Comparison of ENCODE assay signal across 23 cellular contexts in genomic region chr4:97670703-97671269, GRCh38.
"Had no signal": no experiment of that assay in that cellular context is flagged by ENCODE, and none has a peak within 500 bp of the region (broad histone marks: within the 10 kb centered on the region; RNA-seq: fewer than 3 reads in every experiment).

No MANE protein-coding gene starts in this region.

- H3K36me3 ChIP-seq: esophagus squamous epithelium, gastroesophageal sphincter, neutrophil, spleen, tibial nerve, upper lobe of right lung, vagina had no signal

- ATAC-seq: gastroesophageal sphincter; left ventricle myocardium superior; psoas muscle; sciatic nerve; stimulated activated naive B cell treated with anti-CD40 and anti-IgM and Interleukin-4, amounts not matched to agents 10 μg/mL and 1 μg/mL and 100 μg/mL, for 72 hours; stimulated activated naive CD8-positive, alpha-beta T cell treated with anti-CD3 and anti-CD28 coated beads, Interleukin-15, amount 100 ng/mL, for 72 hours; upper lobe of right lung had no signal

- DNase-seq: dermis blood vessel endothelial cell; esophagus squamous epithelium; foreskin fibroblast; glutamatergic neuron; immature natural killer cell; left ventricle myocardium superior; mesenchymal stem cell; naive B cell; psoas muscle; spleen; stimulated activated CD4-positive, alpha-beta T cell treated with anti-CD3 and anti-CD28 coated beads, Interleukin-15, amount 100 ng/mL, for 24 hours; stimulated activated CD4-positive, alpha-beta T cell treated with anti-CD3 and anti-CD28 coated beads, Interleukin-1b, Interleukin-23, amount 100 ng/mL, for 48 hours; stimulated activated CD4-positive, alpha-beta T cell treated with anti-CD3 and anti-CD28 coated beads, Interleukin-4, amount 100 ng/mL, for 24 hours; stimulated activated naive B cell treated with anti-CD40 and anti-IgM and Interleukin-4, amounts not matched to agents 10 μg/mL and 1 μg/mL and 100 μg/mL, for 72 hours; stimulated activated naive CD8-positive, alpha-beta T cell treated with anti-CD3 and anti-CD28 coated beads, Interleukin-15, amount 100 ng/mL, for 72 hours; testis; upper lobe of right lung had no signal

- H3K27me3 ChIP-seq: esophagus squamous epithelium, gastroesophageal sphincter, neutrophil, spleen, testis, tibial nerve, upper lobe of right lung, vagina had no signal

- H3K9me3 ChIP-seq: gastroesophageal sphincter, neutrophil, psoas muscle, testis, upper lobe of right lung, vagina had no signal

- H3K4me3 ChIP-seq: esophagus squamous epithelium, gastroesophageal sphincter, lung, psoas muscle, spleen, testis, tibial nerve, upper lobe of right lung, vagina had no signal

- H3K27ac ChIP-seq: esophagus squamous epithelium, gastroesophageal sphincter, neutrophil, psoas muscle, spleen, testis, tibial nerve, upper lobe of right lung, vagina had no signal

- H3K4me1 ChIP-seq: esophagus squamous epithelium, gastroesophageal sphincter, psoas muscle, spleen, testis, tibial nerve, upper lobe of right lung, vagina had no signal
